Comparison of ENCODE assay signal across 11 cellular contexts in genomic region chr11:4140067-4140636, GRCh38. TPM values are rescaled to one million over a fixed set of nuclear protein-coding genes. Genes with fewer than 3 reads are reported as not detected.
DNase-seq lines count a peak whose midpoint lies in the region; ATAC-seq, FAIRE-seq and TF ChIP-seq lines count a peak whose summit lies in the region.
"Had no signal": no experiment of that assay in that cellular context is flagged by ENCODE, and none has a peak within 500 bp of the region (broad histone marks: within the 10 kb centered on the region; RNA-seq: fewer than 3 reads in every experiment).

No MANE protein-coding gene starts in this region.

- H3K27ac ChIP-seq in GM12878 (ENCODE audit: control insufficient read depth, insufficient read depth) (no peak overlapping the region), left ventricle myocardium inferior (replicated peaks) (no peak overlapping the region)

- no peak overlapping the region for H2AFZ ChIP-seq in GM12878 (ENCODE audit: control insufficient read depth, low read depth, low read length)

- H3K36me3 ChIP-seq in GM12878 (ENCODE audit: control insufficient read depth in 2 of 2, insufficient read depth in 2 of 2, low read length in 1 of 2) = peaks cover 2 to 19% of the 10 kb centered on the region in 2 experiments
- H3K36me3 ChIP-seq in left ventricle myocardium inferior = peaks cover 60% of the 10 kb centered on the region

- 100% methylated on average over 2 of the region's 2 CpGs for WGBS in GM12878 (ENCODE audit: insufficient coverage, insufficient replicate concordance, low lambda C conversion rate, missing lambda C conversion rate)

- ATAC-seq in GM12878 (no peak), HG03095 (IDR thresholded peaks at IDR 0.05; ENCODE audit: unreplicated experiment) (no peak)
- ATAC-seq: CD8-positive, alpha-beta T cell had no signal

- no peak for TF ChIP-seq RAD21 in GM12878 (IDR thresholded peaks at IDR 0.05; ENCODE audit: insufficient read depth, low read depth, low read length)

- CTCF ChIA-PET in GM12878 (lab: Yijun Ruan, JAX) = no interaction called here

- no peak overlapping the region for H3K4me2 ChIP-seq in GM12878 (ENCODE audit: control insufficient read depth, insufficient read depth)

- intact Hi-C loops in GM12878 (cut with micrococcal nuclease; ENCODE audit: unreplicated experiment) = no loop called here
- intact Hi-C loops in left ventricle myocardium inferior (cut with micrococcal nuclease) = no loop called here

- in situ Hi-C loops in GM12878 (cut with MboI) = no loop called here

- H3K27me3 ChIP-seq in GM12878 (replicated peaks in 1 of 2; ENCODE audit: control insufficient read depth in 2 of 2, insufficient read depth in 2 of 2, low read length in 1 of 2) (no peaks in the 10 kb centered on the region), left ventricle myocardium inferior (ENCODE audit: low read depth) (no peaks in the 10 kb centered on the region)

- DNase-seq in GM12878 (ENCODE audit: low read depth, low spot score) = no peak
- peak; percentile 6 for DNase-seq in left kidney (ENCODE audit: low read depth, low spot score)
- DNase-seq in left ventricle myocardium inferior = no peak
- DNase-seq: CD8-positive, alpha-beta T cell; COR-L47; DND-41; GF-D8; HCEC 1CT had no signal

- no peaks in the 10 kb centered on the region for H3K79me2 ChIP-seq in GM12878 (ENCODE audit: control insufficient read depth, insufficient read depth, low read length)

- RAD21 ChIA-PET in GM12878 (lab: Charles Lee; ENCODE audit: unreplicated experiment) = no interaction called here

- SMC1A ChIA-PET in GM12878 (lab: Charles Lee; ENCODE audit: uncharacterized antibody, unreplicated experiment) = interaction anchor here (0.6 to 1.9 kb wide), 2 partner anchors 10 to 408 kb away, joined by 3 to 4 read pairs; no protein-coding TSS in a partner anchor

- H3K4me3 ChIP-seq in GM12878 (no peak overlapping the region), left ventricle myocardium inferior (no peak overlapping the region)

- no TSS peak for BruUV-seq in GM12878 (replicated peaks; lab: Mats Ljungman, UMichigan)

- H3K9ac ChIP-seq in GM12878 (ENCODE audit: control insufficient read depth, insufficient read depth, low read length) = no peak overlapping the region

- no peak for TF ChIP-seq POLR2A in GM12878 (IDR thresholded peaks at IDR 0.05; ENCODE audit: low read depth, low read length)

- no peak for TF ChIP-seq EP300 in GM12878 (IDR thresholded peaks at IDR 0.05; ENCODE audit: borderline replicate concordance in 1 of 2, control insufficient read depth in 1 of 2, low read depth in 2 of 2, low read length in 2 of 2)

- POLR2A ChIA-PET in GM12878 (lab: Charles Lee) = no interaction called here

- H4K20me1 ChIP-seq in GM12878 (ENCODE audit: control insufficient read depth, insufficient read depth) = no peaks in the 10 kb centered on the region

- TF ChIP-seq CTCF in GM12878 (IDR thresholded peaks at IDR 0.05 in 2 of 3, conservative IDR thresholded peaks at IDR 0.05 in 1 of 3; ENCODE audit: control insufficient read depth in 2 of 3, extremely low read depth in 1 of 3, insufficient read depth in 1 of 3, low read depth in 3 of 3, low read length in 3 of 3) (no peak), left ventricle myocardium inferior (IDR thresholded peaks at IDR 0.05; ENCODE audit: borderline replicate concordance) (no peak)

- no peaks in the 10 kb centered on the region for H3K4me1 ChIP-seq in GM12878 (ENCODE audit: control insufficient read depth, insufficient read depth, low read length)
- no peaks in the 10 kb centered on the region for H3K4me1 ChIP-seq in left ventricle myocardium inferior

- peak; percentile 3 for FAIRE-seq in A204.1 (lab: Jason Lieb, UNC)
- FAIRE-seq in G401.6 (lab: Jason Lieb, UNC) = peak; percentile 23
- FAIRE-seq in GM12878 (lab: Jason Lieb, UNC) = no peak

- H3K9me3 ChIP-seq in GM12878 (replicated peaks; ENCODE audit: control insufficient read depth, insufficient read depth, low read length) = peaks cover 8% of the 10 kb centered on the region; the same call in 2 of the 3 replicates
- peaks cover 39% of the 10 kb centered on the region for H3K9me3 ChIP-seq in left ventricle myocardium inferior (replicated peaks)

TF ChIP-seq in GM12878, 131 proteins besides CTCF, POLR2A, EP300 and RAD21:
- TF ChIP-seq KLF5 (IDR thresholded peaks at IDR 0.05; ENCODE audit: partially characterized antibody) = peak; percentile 84
- TF ChIP-seq CBX5 (IDR thresholded peaks at IDR 0.05; ENCODE audit: low read depth) = peak; percentile 98
- no peak for TF ChIP-seq NR2F1 (conservative IDR thresholded peaks at IDR 0.05)

RNA-seq across cellular contexts. Expression of gene RRM1, which starts 45.6 kb away (rescaled TPM):
- 73.9 and 79.2 TPM in 2 replicates for total RNA-seq in GM12878 (2013; cell fraction: nucleolus; rRNA removed)
- 119 and 133 TPM in 2 replicates for total RNA-seq in GM12878 (2014; rRNA removed)
- 147 and 154 TPM in 2 replicates for total RNA-seq in GM12878 (2014; rRNA removed; fragmentation: Illumina TruSeq; extraction: Trizol)
- total RNA-seq in GM12878 (2021) = 140 and 141 TPM in 2 replicates
- polyA plus RNA-seq in GM12878 (2011; ENCODE audit: low read depth) = 82.7 TPM
- polyA plus RNA-seq in GM12878 (2011; rRNA removed) = 120 and 130 TPM in 2 replicates
- 106 and 112 TPM in 2 replicates for polyA plus RNA-seq in GM12878 (2011; cell fraction: cytosol; rRNA removed)
- 73.0 and 95.3 TPM in 2 replicates for polyA plus RNA-seq in GM12878 (2011; cell fraction: nucleus; rRNA removed)
- 78.7 and 85.6 TPM in 2 replicates for polyA plus RNA-seq in GM12878 (2012)
- 156 and 181 TPM in 2 replicates for polyA plus RNA-seq in GM12878 (2014; fragmentation: Illumina TruSeq; extraction: Trizol)
- 100 to 1,000 TPM; 121 to 177 TPM for polyA plus RNA-seq in GM12878 (2014; fragmentation: Nextera tagmentation; extraction: Ambion mirVana)
- 76.0 and 94.0 TPM in 2 replicates for polyA plus RNA-seq in GM12878 (2014; rRNA removed)
- 100 to 1,000 TPM; 238 to 255 TPM for polyA plus RNA-seq in GM12878 (2016; fragmentation: Nextera tagmentation; extraction: Ambion mirVana)
- 200 and 298 TPM in 2 replicates for polyA minus RNA-seq in GM12878 (2011; rRNA and poly(A)+ RNA removed)
- 64.8 and 71.4 TPM in 2 replicates for polyA minus RNA-seq in GM12878 (2011; cell fraction: cytosol; rRNA and poly(A)+ RNA removed)
- polyA minus RNA-seq in GM12878 (2011; cell fraction: nucleus; rRNA and poly(A)+ RNA removed) = 31.4 and 47.4 TPM in 2 replicates
- total RNA-seq in left ventricle myocardium inferior = 28.5 TPM
